ENCODE assay signal across 8 cellular contexts in genomic region chr3:46882377-46883015, GRCh38. TPM values are rescaled to one million over a fixed set of nuclear protein-coding genes. Genes with fewer than 3 reads are reported as not detected.
DNase-seq lines count a peak whose midpoint lies in the region; ATAC-seq, FAIRE-seq and TF ChIP-seq lines count a peak whose summit lies in the region.

No MANE protein-coding gene starts in this region.

- intact Hi-C loops in CD4-positive, alpha-beta memory T cell (cut with micrococcal nuclease): no loop called here

- no peak overlapping the region for H2BK12ac ChIP-seq in mesenchymal stem cell (ENCODE audit: low read length in 2 of 2)

- H2AK5ac ChIP-seq in mesenchymal stem cell (ENCODE audit: low read length, severe bottlenecking): no peak overlapping the region

- H2AFZ ChIP-seq in MM.1S (ENCODE audit: low read length): no peak overlapping the region
- H2AFZ ChIP-seq in mesenchymal stem cell (ENCODE audit: low read depth, low read length): no peak overlapping the region

- H3K27ac Mint-ChIP-seq in CD4-positive, alpha-beta memory T cell: peak overlapping the region in 1 of 7 donors; percentile 35

- peaks cover 0 to 18% (median 5%) of the 10 kb centered on the region in 4 donors for H3K4me1 Mint-ChIP-seq in CD4-positive, alpha-beta memory T cell

- H3K79me2 ChIP-seq in MM.1S (ENCODE audit: low read length): no peaks in the 10 kb centered on the region

- no peak for ATAC-seq in GM19463 (IDR thresholded peaks at IDR 0.05; ENCODE audit: unreplicated experiment)

- H2BK15ac ChIP-seq in mesenchymal stem cell (ENCODE audit: low read depth, poor library complexity, severe bottlenecking): peak overlapping the region; percentile 17

- no peak overlapping the region for H4K8ac ChIP-seq in mesenchymal stem cell (ENCODE audit: low read length)

- H3K27me3 ChIP-seq in CD4-positive, alpha-beta memory T cell (ENCODE audit: insufficient read depth, low read length): peaks cover 28% of the 10 kb centered on the region
- H3K27me3 ChIP-seq in MM.1S (replicated peaks; ENCODE audit: insufficient read depth, low read length) (peaks cover 52% of the 10 kb centered on the region), mesenchymal stem cell (ENCODE audit: control insufficient read depth in 1 of 2, insufficient read depth in 1 of 2, low read length in 2 of 2) (peaks cover 43 to 53% of the 10 kb centered on the region in 2 experiments)

- H2BK5ac ChIP-seq in mesenchymal stem cell (ENCODE audit: low read depth, low read length, poor library complexity, severe bottlenecking): no peak overlapping the region

- no peaks in the 10 kb centered on the region for H3F3A ChIP-seq in MM.1S (ENCODE audit: insufficient read depth, low read length)

- peaks cover 0 to 1% (median 0%) of the 10 kb centered on the region in 8 donors for H3K9me3 Mint-ChIP-seq in CD4-positive, alpha-beta memory T cell

- CTCF ChIA-PET in CD4-positive, alpha-beta memory T cell (lab: Charles Lee; ENCODE audit: partially characterized antibody): interaction anchor here (0.7 to 1.0 kb wide), 2 partner anchors 13 to 16 kb away, joined by 3 to 4 read pairs; no protein-coding TSS in a partner anchor
- CTCF ChIA-PET in RWPE1 (lab: Yijun Ruan, JAX): interaction anchor here (0.6 to 1.2 kb wide), 5 partner anchors 12 to 282 kb away, joined by 3 to 4 read pairs (median 3); partner anchors contain the start of gene SETD2

- peaks cover 7% of the 10 kb centered on the region for H3K4me1 ChIP-seq in CD4-positive, alpha-beta memory T cell (ENCODE audit: insufficient read depth, low read length)
- no peaks in the 10 kb centered on the region for H3K4me1 ChIP-seq in MM.1S (ENCODE audit: low read length)
- H3K4me1 ChIP-seq in mesenchymal stem cell (ENCODE audit: control insufficient read depth, insufficient read depth, low read depth, low read length): peaks cover 37% of the 10 kb centered on the region

- no peak overlapping the region for H3K4ac ChIP-seq in mesenchymal stem cell (ENCODE audit: low read depth in 1 of 2, low read length in 2 of 2)

- H3K4me3 ChIP-seq in CD4-positive, alpha-beta memory T cell (ENCODE audit: low read length in 2 of 2): peak overlapping the region in 1 of 2 donors; percentile 41
- peak overlapping the region; percentile 41 for H3K4me3 ChIP-seq in MM.1S (ENCODE audit: low read length)
- H3K4me3 ChIP-seq in coronary artery: peak overlapping the region; percentile 91
- H3K4me3 ChIP-seq in mesenchymal stem cell (ENCODE audit: insufficient read depth in 1 of 2, low read depth in 1 of 2, low read length in 2 of 2): peak overlapping the region; percentile 51 to 73

- POLR2A ChIA-PET in CD4-positive, alpha-beta memory T cell (lab: Charles Lee; ENCODE audit: partially characterized antibody): interaction anchor here (0.7 kb wide), 1 partner anchor 10 kb away, joined by 3 read pairs; no protein-coding TSS in a partner anchor
- POLR2A ChIA-PET in RWPE1 (lab: Yijun Ruan, JAX; ENCODE audit: low non-redundant PET): no interaction called here

- no peaks in the 10 kb centered on the region for H3K9me2 ChIP-seq in MM.1S (replicated peaks; ENCODE audit: insufficient read depth, low read length)

- no peak overlapping the region for H3K27ac ChIP-seq in CD4-positive, alpha-beta memory T cell (ENCODE audit: low read depth, low read length)
- H3K27ac ChIP-seq in MM.1S (ENCODE audit: low read length) (no peak overlapping the region), coronary artery (peak overlapping the region; percentile 91 to 94), mesenchymal stem cell (ENCODE audit: low read length, poor library complexity, severe bottlenecking) (no peak overlapping the region), RWPE1 (no peak overlapping the region)

- H3K9ac ChIP-seq in MM.1S (ENCODE audit: low read length): no peak overlapping the region
- H3K9ac ChIP-seq in mesenchymal stem cell (ENCODE audit: low read length): peak overlapping the region; percentile 15

- peaks cover 0 to 3% of the 10 kb centered on the region in 2 donors for H3K36me3 Mint-ChIP-seq in CD4-positive, alpha-beta memory T cell

- peak overlapping the region; percentile 70 for H3K4me2 ChIP-seq in MM.1S (ENCODE audit: low read depth, low read length)
- peak overlapping the region; percentile 96 for H3K4me2 ChIP-seq in mesenchymal stem cell (ENCODE audit: low read length, poor library complexity, severe bottlenecking)

- H3K23ac ChIP-seq in mesenchymal stem cell (ENCODE audit: low read length in 2 of 2): peak overlapping the region in 1 of 2 experiments; percentile 27

- TF ChIP-seq CTCF in MM.1S (IDR thresholded peaks at IDR 0.05; ENCODE audit: low read length): no peak
- TF ChIP-seq CTCF in coronary artery (IDR thresholded peaks at IDR 0.05): no peak
- no peak for TF ChIP-seq CTCF in RWPE1 (conservative IDR thresholded peaks at IDR 0.05; ENCODE audit: low read depth)

- no peak overlapping the region for H4K91ac ChIP-seq in mesenchymal stem cell (ENCODE audit: low read length)

- H3K27me3 Mint-ChIP-seq in CD4-positive, alpha-beta memory T cell: peaks cover 32 to 33% of the 10 kb centered on the region in 2 donors

- peak overlapping the region in 1 of 2 experiments; percentile 36 for H3K14ac ChIP-seq in mesenchymal stem cell (ENCODE audit: low read length in 2 of 2)

- H3K18ac ChIP-seq in mesenchymal stem cell (ENCODE audit: low read depth in 1 of 2, low read length in 2 of 2): no peak overlapping the region

- H4K20me1 ChIP-seq in MM.1S (ENCODE audit: insufficient read depth, low read length): no peaks in the 10 kb centered on the region

- DNase-seq in CD4-positive, alpha-beta memory T cell: peak in 1 of 5 donors; percentile 13
- DNase-seq in MM.1S: no peak
- no peak for DNase-seq in coronary artery (ENCODE audit: low spot score)
- DNase-seq in mesenchymal stem cell: peak; percentile 40
- peak; percentile 54 for DNase-seq in urothelium cell line (ENCODE audit: low spot score)
- no peak for DNase-seq in RWPE1 (ENCODE audit: low spot score)
- no peak for DNase-seq in pons (ENCODE audit: low spot score)

- no peak for FAIRE-seq in urothelium cell line (lab: Jason Lieb, UNC)

- peak overlapping the region; percentile 63 to 85 (median 76) for H3K4me3 Mint-ChIP-seq in CD4-positive, alpha-beta memory T cell

- no peaks in the 10 kb centered on the region for H3K36me3 ChIP-seq in CD4-positive, alpha-beta memory T cell (ENCODE audit: insufficient read depth, low read length)
- H3K36me3 ChIP-seq in MM.1S (replicated peaks; ENCODE audit: insufficient read depth, low read length) (no peaks in the 10 kb centered on the region), mesenchymal stem cell (ENCODE audit: control insufficient read depth in 1 of 2, insufficient read depth in 2 of 2, low read depth in 1 of 2, low read length in 2 of 2) (no peaks in the 10 kb centered on the region)

- WGBS in mesenchymal stem cell: under 1% methylated on average over 52 of the region's 67 CpGs

- H2BK120ac ChIP-seq in mesenchymal stem cell (ENCODE audit: low read depth, low read length): no peak overlapping the region

- no peaks in the 10 kb centered on the region for H3K9me3 ChIP-seq in CD4-positive, alpha-beta memory T cell (ENCODE audit: control insufficient read depth in 1 of 2, low read length in 2 of 2)
- H3K9me3 ChIP-seq in MM.1S (replicated peaks; ENCODE audit: insufficient read depth, low read length): no peaks in the 10 kb centered on the region
- H3K9me3 ChIP-seq in mesenchymal stem cell (ENCODE audit: control insufficient read depth, low read length): no peaks in the 10 kb centered on the region

- H3K79me1 ChIP-seq in mesenchymal stem cell (replicated peaks; ENCODE audit: low read length, poor library complexity, severe bottlenecking): no peaks in the 10 kb centered on the region

RNA-seq across cellular contexts. Expression of gene PTH1R, which starts 5.0 kb away (rescaled TPM):
- not detected for total RNA-seq in CD4-positive, alpha-beta memory T cell
- polyA plus RNA-seq in CD4-positive, alpha-beta memory T cell: not detected
- polyA plus RNA-seq in mesenchymal stem cell (2013, experiment 1 of 2): 0.15 TPM
- polyA plus RNA-seq in mesenchymal stem cell (2013, experiment 2 of 2): 0.27 TPM

RNA-seq across cellular contexts. Expression of gene MYL3, which starts 19.3 kb away (rescaled TPM):
- not detected for total RNA-seq in CD4-positive, alpha-beta memory T cell
- not detected for polyA plus RNA-seq in CD4-positive, alpha-beta memory T cell
- 0.25 TPM for polyA plus RNA-seq in mesenchymal stem cell (2013, experiment 1 of 2)
- polyA plus RNA-seq in mesenchymal stem cell (2013, experiment 2 of 2): 0.14 TPM

Comparison
In these comparisons a context has a peak if more than half of its experiments do, and no peak if none do; other contexts are left out.
1. DNase-seq: peak in mesenchymal stem cell (single experiment) and urothelium cell line (single experiment); none in MM.1S (single experiment), coronary artery (single experiment), RWPE1 (single experiment) and pons (single experiment).
2. H3K27ac ChIP-seq: peak in coronary artery (2 of 2); none in CD4-positive, alpha-beta memory T cell (single experiment), MM.1S (single experiment), mesenchymal stem cell (single experiment) and RWPE1 (single experiment).